1 cellular context compared by ENCODE assay signal in genomic region chr3:176661432-176661964, GRCh38.
TF ChIP-seq lines count a peak whose summit lies in the region.

No MANE protein-coding gene starts in this region.

TF ChIP-seq in K562, 482 proteins besides CTCF, POLR2A, EP300 and RAD21 (continued from another document and continues in another):
- TF ChIP-seq TFE3 (CRISPR knock-in tag; IDR thresholded peaks at IDR 0.05) (peak; percentile 77), CBFA2T2 (conservative IDR thresholded peaks at IDR 0.05) (peak; percentile 94), SETDB1 (IDR thresholded peaks at IDR 0.05; ENCODE audit: low read length) (no peak), ZNF76 (CRISPR knock-in tag; IDR thresholded peaks at IDR 0.05; ENCODE audit: borderline replicate concordance) (no peak), PML (IDR thresholded peaks at IDR 0.05; ENCODE audit: low read length) (peak; percentile 96), SFPQ (IDR thresholded peaks at IDR 0.05; ENCODE audit: low read depth, low read length) (no peak), FOXJ2 (tag; IDR thresholded peaks at IDR 0.05) (peak; percentile 100), ZNF274 (IDR thresholded peaks at IDR 0.05; ENCODE audit: borderline replicate concordance, low read depth, low read length) (no peak), ZNF41 (CRISPR knock-in tag; conservative IDR thresholded peaks at IDR 0.05) (no peak), C11orf30 (IDR thresholded peaks at IDR 0.05; ENCODE audit: low read depth) (peak; percentile 98), RBM14 (IDR thresholded peaks at IDR 0.05; ENCODE audit: borderline replicate concordance, insufficient read depth, low read depth, low read length) (no peak), BMI1 (IDR thresholded peaks at IDR 0.05; ENCODE audit: low read length) (no peak), WHSC1 (IDR thresholded peaks at IDR 0.05; ENCODE audit: low read length) (no peak), SPI1 (IDR thresholded peaks at IDR 0.05; ENCODE audit: borderline replicate concordance, low read depth, low read length) (no peak), ZNF146 (CRISPR knock-in tag; IDR thresholded peaks at IDR 0.05; ENCODE audit: unreplicated experiment) (no peak), POLR2G (IDR thresholded peaks at IDR 0.05; ENCODE audit: low read depth, low read length) (no peak), PPARD (CRISPR knock-in tag; IDR thresholded peaks at IDR 0.05) (no peak), ESRRA (IDR thresholded peaks at IDR 0.05; ENCODE audit: borderline replicate concordance, low read depth) (no peak), CREB3 (tag; conservative IDR thresholded peaks at IDR 0.05; ENCODE audit: low read depth) (no peak), SMARCA4 (IDR thresholded peaks at IDR 0.05) (peak; percentile 96), SMAD1 (IDR thresholded peaks at IDR 0.05; ENCODE audit: low read depth, low read length, partially characterized antibody) (peak; percentile 73), RREB1 (CRISPR knock-in tag; IDR thresholded peaks at IDR 0.05) (no peak), ZNF785 (CRISPR knock-in tag; IDR thresholded peaks at IDR 0.05) (no peak), NR1H2 (CRISPR knock-in tag; IDR thresholded peaks at IDR 0.05) (no peak), NCOR1 (IDR thresholded peaks at IDR 0.05) (peak; percentile 96), PRDM10 (IDR thresholded peaks at IDR 0.05; ENCODE audit: partially characterized antibody) (no peak), CUX1 (CRISPR knock-in tag; IDR thresholded peaks at IDR 0.05) (peak; percentile 85), CEBPG (CRISPR knock-in tag; IDR thresholded peaks at IDR 0.05) (no peak), CEBPG (tag; conservative IDR thresholded peaks at IDR 0.05 in 1 of 2, IDR thresholded peaks at IDR 0.05 in 1 of 2) (no peak), ZNF583 (CRISPR knock-in tag; IDR thresholded peaks at IDR 0.05) (no peak), MNT (conservative IDR thresholded peaks at IDR 0.05) (peak; percentile 46 to 72), ZFP36 (IDR thresholded peaks at IDR 0.05; ENCODE audit: low read depth, low read length, partially characterized antibody) (no peak), FOSL1 (tag; conservative IDR thresholded peaks at IDR 0.05) (peak; percentile 98)
- TF ChIP-seq, protein P1, sequence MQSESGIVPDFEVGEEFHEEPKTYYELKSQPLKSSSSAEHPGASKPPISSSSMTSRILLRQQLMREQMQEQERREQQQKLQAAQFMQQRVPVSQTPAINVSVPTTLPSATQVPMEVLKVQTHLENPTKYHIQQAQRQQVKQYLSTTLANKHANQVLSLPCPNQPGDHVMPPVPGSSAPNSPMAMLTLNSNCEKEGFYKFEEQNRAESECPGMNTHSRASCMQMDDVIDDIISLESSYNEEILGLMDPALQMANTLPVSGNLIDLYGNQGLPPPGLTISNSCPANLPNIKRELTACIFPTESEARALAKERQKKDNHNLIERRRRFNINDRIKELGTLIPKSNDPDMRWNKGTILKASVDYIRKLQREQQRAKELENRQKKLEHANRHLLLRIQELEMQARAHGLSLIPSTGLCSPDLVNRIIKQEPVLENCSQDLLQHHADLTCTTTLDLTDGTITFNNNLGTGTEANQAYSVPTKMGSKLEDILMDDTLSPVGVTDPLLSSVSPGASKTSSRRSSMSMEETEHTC (IDR thresholded peaks at IDR 0.05) = peak; percentile 92
